Comparison of ENCODE assay signal across 10 cellular contexts in the genomic region with DNA sequence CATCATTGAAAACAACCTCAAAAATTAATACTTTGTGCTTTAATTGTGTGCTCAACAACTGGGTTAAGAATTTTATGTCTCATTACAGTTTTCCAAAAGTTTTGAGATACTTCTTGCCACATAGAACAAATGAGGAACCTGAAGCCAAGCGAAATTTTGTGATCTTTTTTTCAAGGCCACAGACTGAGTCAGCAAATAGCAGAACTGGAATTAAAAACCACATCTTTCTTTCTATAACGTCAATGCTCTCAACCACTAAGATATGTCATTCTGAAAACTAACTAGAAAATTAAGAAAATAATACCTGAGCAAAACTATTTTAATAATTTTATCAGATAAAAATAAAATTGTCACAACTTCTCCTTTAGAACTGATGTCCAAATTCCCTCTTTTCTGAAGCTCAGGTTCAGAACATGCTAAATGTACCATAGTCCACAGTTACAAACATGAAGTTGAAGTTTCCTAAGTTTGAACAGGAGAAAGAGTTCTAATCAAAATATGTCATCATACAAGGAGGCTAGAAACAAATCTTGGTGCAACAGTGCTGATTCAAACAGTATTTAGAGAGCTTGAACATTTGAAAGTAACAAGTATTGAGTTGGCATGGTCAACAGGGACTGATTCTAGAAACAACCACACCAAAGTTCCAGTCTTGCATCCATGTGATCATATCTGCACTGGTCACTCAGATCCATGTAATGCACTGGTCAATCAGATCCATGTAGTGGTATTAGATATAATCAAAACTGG. TPM values are rescaled to one million over a fixed set of nuclear protein-coding genes. Genes with fewer than 3 reads are reported as not detected.
DNase-seq lines count a peak whose midpoint lies in the region; ATAC-seq and TF ChIP-seq lines count a peak whose summit lies in the region.
"Had no signal": no experiment of that assay in that cellular context is flagged by ENCODE, and none has a peak within 500 bp of the region (broad histone marks: within the 10 kb centered on the region; RNA-seq: fewer than 3 reads in every experiment).

No MANE protein-coding gene starts in this region.

- peaks cover 0 to 12% (median 0%) of the 10 kb centered on the region in 3 donors for H3K4me1 ChIP-seq in esophagus squamous epithelium
- H3K4me1 ChIP-seq in gastrocnemius medialis = peaks cover 0 to 11% of the 10 kb centered on the region in 2 donors

- H3K9me3 Mint-ChIP-seq in stimulated activated naive CD8-positive, alpha-beta T cell treated with anti-CD3 and anti-CD28 coated beads, Interleukin-15, amount 100 ng/mL, for 72 hours = no peaks in the 10 kb centered on the region

- H3K4me1 Mint-ChIP-seq in stimulated activated naive CD8-positive, alpha-beta T cell treated with anti-CD3 and anti-CD28 coated beads, Interleukin-15, amount 100 ng/mL, for 72 hours = no peaks in the 10 kb centered on the region

- no peak for TF ChIP-seq CTCF in esophagus squamous epithelium (IDR thresholded peaks at IDR 0.05)
- TF ChIP-seq CTCF in gastrocnemius medialis (IDR thresholded peaks at IDR 0.05 in 4 of 5, conservative IDR thresholded peaks at IDR 0.05 in 1 of 5) = no peak

- H3K4me3 Mint-ChIP-seq in stimulated activated naive CD8-positive, alpha-beta T cell treated with anti-CD3 and anti-CD28 coated beads, Interleukin-15, amount 100 ng/mL, for 72 hours = no peak overlapping the region

- H3K36me3 ChIP-seq in esophagus squamous epithelium (no peaks in the 10 kb centered on the region), gastrocnemius medialis (peaks cover 0 to 4% of the 10 kb centered on the region in 2 donors)

- ATAC-seq in stimulated activated naive CD8-positive, alpha-beta T cell treated with anti-CD3 and anti-CD28 coated beads, Interleukin-15, Interleukin-2, amounts not matched to agents 100 U/mL and 50 U/mL, for 24 hours = peak; percentile 14
- no peak for ATAC-seq in stimulated activated naive CD8-positive, alpha-beta T cell treated with anti-CD3 and anti-CD28 coated beads, Interleukin-15, amount 100 ng/mL, for 72 hours
- ATAC-seq in HG03066 (IDR thresholded peaks at IDR 0.05; ENCODE audit: low read depth, unreplicated experiment) (peak; percentile 82), gastrocnemius medialis (no peak)
- ATAC-seq: left ventricle myocardium superior had no signal

- no peak overlapping the region for H3K27ac Mint-ChIP-seq in stimulated activated naive CD8-positive, alpha-beta T cell treated with anti-CD3 and anti-CD28 coated beads, Interleukin-15, amount 100 ng/mL, for 72 hours

- intact Hi-C loops in esophagus squamous epithelium (cut with DNase I) = no loop called here
- intact Hi-C loops in gastrocnemius medialis (cut with DNase I; ENCODE audit: low total_unique reads) = no loop called here

- in situ Hi-C loops in gastrocnemius medialis (cut with MboI; ENCODE audit: low sequenced_read_pairs in 4 of 4) = loop anchor here in 2 of 4 donors (25.0 kb wide), 2 partner anchors 362 to 1037 kb away; no protein-coding TSS in a partner anchor

- H3K27ac ChIP-seq in esophagus squamous epithelium (no peak overlapping the region), gastrocnemius medialis (no peak overlapping the region)

- TF ChIP-seq POLR2A in esophagus squamous epithelium (IDR thresholded peaks at IDR 0.05) = no peak
- no peak for TF ChIP-seq POLR2A in gastrocnemius medialis (IDR thresholded peaks at IDR 0.05)

- no peaks in the 10 kb centered on the region for H3K9me3 ChIP-seq in esophagus squamous epithelium
- no peaks in the 10 kb centered on the region for H3K9me3 ChIP-seq in gastrocnemius medialis

- no peak for DNase-seq in stimulated activated naive CD8-positive, alpha-beta T cell treated with anti-CD3 and anti-CD28 coated beads, Interleukin-15, Interleukin-2, amounts not matched to agents 100 U/mL and 50 U/mL, for 24 hours
- DNase-seq in stimulated activated naive CD8-positive, alpha-beta T cell treated with anti-CD3 and anti-CD28 coated beads, Interleukin-15, amount 100 ng/mL, for 72 hours = no peak
- DNase-seq in SIG-M5 treated with dmso at 0.1 percent for 504 hours (lab: John Stamatoyannopoulos, UW; ENCODE audit: unreplicated experiment) (peak; percentile 86), NCI-H1417 (lab: John Stamatoyannopoulos, UW) (no peak), esophagus squamous epithelium (lab: John Stamatoyannopoulos, UW) (no peak), gastrocnemius medialis (no peak)
- no peak for DNase-seq in stimulated activated CD4-positive, alpha-beta T cell treated with anti-CD3 and anti-CD28 coated beads, Interleukin-4, amount 100 ng/mL, for 1 hour
- DNase-seq: GF-D8, left ventricle myocardium superior had no signal

- H3K4me3 ChIP-seq in esophagus squamous epithelium (no peak overlapping the region), gastrocnemius medialis (no peak overlapping the region)

- H3K27me3 ChIP-seq in esophagus squamous epithelium (no peaks in the 10 kb centered on the region), gastrocnemius medialis (no peaks in the 10 kb centered on the region)

- H3K27me3 Mint-ChIP-seq in stimulated activated naive CD8-positive, alpha-beta T cell treated with anti-CD3 and anti-CD28 coated beads, Interleukin-15, amount 100 ng/mL, for 72 hours = no peaks in the 10 kb centered on the region

- 63 to 77% methylated on average over 2 of the region's 2 CpGs for WGBS in esophagus squamous epithelium, 2 donors

RNA-seq across cellular contexts. Expression of a gene that starts 27.6 kb away (rescaled TPM):
- 10 to 100 TPM in 3 of 4 donors, 1 to 10 TPM in 1; 7.6 to 39.3 (median 20.2) TPM for total RNA-seq in esophagus squamous epithelium
- 10 to 100 TPM in 2 of 4 donors, 1 to 10 TPM in 2; 7.9 to 15.7 (median 11.6) TPM for total RNA-seq in gastrocnemius medialis

Comparison
In these comparisons a context has a peak if more than half of its experiments do, and no peak if none do; other contexts are left out.
1. ATAC-seq: peak in stimulated activated naive CD8-positive, alpha-beta T cell treated with anti-CD3 and anti-CD28 coated beads, Interleukin-15, Interleukin-2, amounts not matched to agents 100 U/mL and 50 U/mL, for 24 hours (single experiment) and HG03066 (single experiment); none in stimulated activated naive CD8-positive, alpha-beta T cell treated with anti-CD3 and anti-CD28 coated beads, Interleukin-15, amount 100 ng/mL, for 72 hours (single experiment) and gastrocnemius medialis (0 of 2).